Comparison of ENCODE assay signal across 19 cellular contexts in the genomic region with DNA sequence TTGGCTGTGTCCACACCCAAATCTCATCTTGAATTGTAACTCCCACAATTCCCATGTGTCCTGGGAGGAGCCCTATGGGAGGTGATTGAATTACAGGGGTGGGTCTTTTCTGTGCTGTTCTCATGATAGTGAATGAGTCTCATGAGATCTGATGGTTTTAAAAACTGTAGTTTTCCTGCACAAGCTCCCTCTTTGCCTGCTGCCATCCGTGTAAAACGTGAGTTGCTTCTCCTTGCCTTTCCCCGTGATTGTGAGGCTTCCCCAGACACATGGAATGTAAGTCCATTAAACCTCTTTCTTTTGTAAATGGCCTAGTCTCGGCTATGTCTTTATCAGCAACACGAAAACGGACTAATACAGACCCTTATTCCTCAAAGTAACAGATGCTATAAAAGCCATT.
DNase-seq lines count a peak whose midpoint lies in the region; ATAC-seq and TF ChIP-seq lines count a peak whose summit lies in the region.
"Had no signal": no experiment of that assay in that cellular context is flagged by ENCODE, and none has a peak within 500 bp of the region (broad histone marks: within the 10 kb centered on the region; RNA-seq: fewer than 3 reads in every experiment).

No MANE protein-coding gene starts in this region.

- H3K4me1 Mint-ChIP-seq in CD14-positive monocyte (peaks cover 24% of the 10 kb centered on the region), activated B cell treated with CpG ODN at 0.5 μM for 24 hours (peaks cover 15% of the 10 kb centered on the region), immature natural killer cell (peaks cover 38 to 85% of the 10 kb centered on the region in 2 donors)
- H3K4me1 Mint-ChIP-seq in CD8-positive, alpha-beta T cell (ENCODE audit: low read depth), result peaks cover 33% of the 10 kb centered on the region
- H3K4me1 Mint-ChIP-seq: GM23338 had no signal

- H3K9me3 ChIP-seq in CD8-positive, alpha-beta T cell (ENCODE audit: low read length), result no peaks in the 10 kb centered on the region
- H3K9me3 ChIP-seq: BLaER1, HAP-1 had no signal

- POLR2A ChIA-PET in CD8-positive, alpha-beta T cell (lab: Charles Lee), result no interaction called here
- POLR2A ChIA-PET in activated B cell treated with CpG ODN at 0.5 μM for 24 hours (lab: Charles Lee), result no interaction called here

- CTCF ChIA-PET in CD8-positive, alpha-beta T cell (lab: Charles Lee), result no interaction called here
- CTCF ChIA-PET in activated B cell treated with CpG ODN at 0.5 μM for 24 hours (lab: Charles Lee), result no interaction called here

- H3K36me3 ChIP-seq in CD8-positive, alpha-beta T cell (ENCODE audit: insufficient read depth, low read length), result peaks cover 30% of the 10 kb centered on the region
- H3K36me3 ChIP-seq: HAP-1 had no signal

- intact Hi-C loops in CD14-positive monocyte (cut with micrococcal nuclease) (no loop called here), activated B cell treated with CpG ODN at 0.5 μM for 24 hours (cut with micrococcal nuclease) (no loop called here)
- intact Hi-C loops in CD8-positive, alpha-beta T cell (cut with DNase I, micrococcal nuclease), result no loop called here

- H3K36me3 Mint-ChIP-seq in CD14-positive monocyte (peaks cover 78 to 86% of the 10 kb centered on the region in 2 donors), activated B cell treated with CpG ODN at 0.5 μM for 24 hours (ENCODE audit: low read depth) (peaks cover 93% of the 10 kb centered on the region), immature natural killer cell (peaks cover 24 to 42% (median 35%) of the 10 kb centered on the region in 3 donors)
- peaks cover 92% of the 10 kb centered on the region for H3K36me3 Mint-ChIP-seq in CD8-positive, alpha-beta T cell

- H3K9me3 Mint-ChIP-seq in CD14-positive monocyte (peaks cover 0 to 4% (median 0%) of the 10 kb centered on the region in 7 donors), activated B cell treated with CpG ODN at 0.5 μM for 24 hours (no peaks in the 10 kb centered on the region), immature natural killer cell (no peaks in the 10 kb centered on the region)
- H3K9me3 Mint-ChIP-seq in CD8-positive, alpha-beta T cell, result no peaks in the 10 kb centered on the region
- H3K9me3 Mint-ChIP-seq: CD4-positive, alpha-beta T cell; HFFc6 had no signal

- H3K4me1 ChIP-seq in CD8-positive, alpha-beta T cell (ENCODE audit: insufficient read depth, low read length), result no peaks in the 10 kb centered on the region
- H3K4me1 ChIP-seq: Caco-2, HAP-1 had no signal

- no peak overlapping the region for H3K4me3 Mint-ChIP-seq in CD14-positive monocyte
- no peak overlapping the region for H3K4me3 Mint-ChIP-seq in CD8-positive, alpha-beta T cell
- H3K4me3 Mint-ChIP-seq in activated B cell treated with CpG ODN at 0.5 μM for 24 hours, result no peak overlapping the region
- no peak overlapping the region for H3K4me3 Mint-ChIP-seq in immature natural killer cell
- H3K4me3 Mint-ChIP-seq: B cell; CD4-positive, alpha-beta T cell; GM23338; HFFc6 had no signal

- H3K27ac ChIP-seq in CD8-positive, alpha-beta T cell (ENCODE audit: low read depth, low read length), result no peak overlapping the region
- H3K27ac ChIP-seq: BLaER1, C4-2B had no signal

- DNase-seq in CD14-positive monocyte (ENCODE audit: low spot score) (no peak), activated B cell treated with CpG ODN at 0.5 μM for 24 hours (no peak), immature natural killer cell (no peak), AG08395 (ENCODE audit: low spot score) (no peak), anterior cingulate cortex (lab: John Stamatoyannopoulos, UW) (no peak)
- no peak for DNase-seq in CD8-positive, alpha-beta T cell
- DNase-seq: Caco-2; CD4-positive, alpha-beta T cell; DMS153; DMS79; EL; GDM1; HFFc6 had no signal

- H3K27me3 Mint-ChIP-seq in CD14-positive monocyte (ENCODE audit: low read depth in 3 of 3) (no peaks in the 10 kb centered on the region), activated B cell treated with CpG ODN at 0.5 μM for 24 hours (no peaks in the 10 kb centered on the region), immature natural killer cell (ENCODE audit: low read depth in 3 of 3) (peaks cover 0 to 5% (median 2%) of the 10 kb centered on the region in 3 donors)
- no peaks in the 10 kb centered on the region for H3K27me3 Mint-ChIP-seq in CD8-positive, alpha-beta T cell (ENCODE audit: low read depth)
- H3K27me3 Mint-ChIP-seq: B cell; CD4-positive, alpha-beta T cell had no signal

- H3K27ac Mint-ChIP-seq in CD14-positive monocyte (peak overlapping the region in 4 of 7 donors; percentile 26 to 68 (median 40)), activated B cell treated with CpG ODN at 0.5 μM for 24 hours (peak overlapping the region; percentile 1), immature natural killer cell (peak overlapping the region in 4 of 6 donors; percentile 47 to 66 (median 53))
- H3K27ac Mint-ChIP-seq in CD8-positive, alpha-beta T cell, result peak overlapping the region; percentile 19
- H3K27ac Mint-ChIP-seq: B cell; CD4-positive, alpha-beta T cell; GM23338; HFFc6 had no signal

- no peak overlapping the region for H3K4me3 ChIP-seq in CD8-positive, alpha-beta T cell (ENCODE audit: low read depth, low read length)
- H3K4me3 ChIP-seq: BLaER1, GM12878, GM23338, HAP-1 had no signal

- ATAC-seq in CD8-positive, alpha-beta T cell, result no peak
- no peak for ATAC-seq in activated B cell treated with CpG ODN at 0.5 μM for 24 hours (ENCODE audit: low read depth)
- ATAC-seq: GM12878, GM23338 had no signal

- H3K27me3 ChIP-seq in CD8-positive, alpha-beta T cell (ENCODE audit: insufficient read depth, low read length), result no peaks in the 10 kb centered on the region
- H3K27me3 ChIP-seq: BLaER1 had no signal

- TF ChIP-seq CTCF in CD14-positive monocyte (IDR thresholded peaks at IDR 0.05) (no peak), activated B cell treated with CpG ODN at 0.5 μM for 24 hours (IDR thresholded peaks at IDR 0.05) (no peak)
- TF ChIP-seq CTCF in CD8-positive, alpha-beta T cell (IDR thresholded peaks at IDR 0.05), result no peak

Comparison
In these comparisons a context has a peak if more than half of its experiments do, and no peak if none do; other contexts are left out.
1. H3K27ac Mint-ChIP-seq: peak in every context shown above with its lines; median percentile 53 in immature natural killer cell; 40 in CD14-positive monocyte; 19 in CD8-positive, alpha-beta T cell; 1 in activated B cell treated with CpG ODN at 0.5 μM for 24 hours.